Comparison of ENCODE assay signal across 1 cellular context in genomic region chr2:227884511-227884947, GRCh38.
TF ChIP-seq lines count a peak whose summit lies in the region.

No MANE protein-coding gene starts in this region.

TF ChIP-seq in HepG2, 621 proteins besides CTCF, POLR2A, EP300 and RAD21 (continued from another document and continues in another):
- TF ChIP-seq ZNF280B (CRISPR knock-in tag; IDR thresholded peaks at IDR 0.05; ENCODE audit: borderline replicate concordance) (peak; percentile 66; the same call in 1 of the 2 replicates), ZNF616 (CRISPR knock-in tag; IDR thresholded peaks at IDR 0.05; ENCODE audit: low read depth) (0 out of 2 replicates have a peak, but pooled peaks have one; percentile 65), PHF21A (CRISPR knock-in tag; IDR thresholded peaks at IDR 0.05) (no peak), ETS1 (CRISPR knock-in tag; IDR thresholded peaks at IDR 0.05) (no peak), ZNF710 (CRISPR knock-in tag; IDR thresholded peaks at IDR 0.05; ENCODE audit: borderline replicate concordance) (peak; percentile 37; the same call in 1 of the 2 replicates), TEAD3 (CRISPR knock-in tag; optimal IDR thresholded peaks at IDR 0.05; ENCODE audit: borderline replicate concordance) (peak; percentile 79), JARID2 (CRISPR knock-in tag; IDR thresholded peaks at IDR 0.05; ENCODE audit: insufficient replicate concordance) (peak; percentile 66), MED1 (CRISPR knock-in tag; IDR thresholded peaks at IDR 0.05) (peak; percentile 53), ZNF136 (CRISPR knock-in tag; IDR thresholded peaks at IDR 0.05; ENCODE audit: low read depth) (0 out of 2 replicates have a peak, but pooled peaks have one; percentile 54), ZNF883 (CRISPR knock-in tag; IDR thresholded peaks at IDR 0.05; ENCODE audit: not compliant biosample characterization) (peak; percentile 58), FOSL2 (CRISPR knock-in tag; IDR thresholded peaks at IDR 0.05) (peak; percentile 71), XRCC5 (optimal IDR thresholded peaks at IDR 0.05; ENCODE audit: low read length) (peak; percentile 99), ZZZ3 (CRISPR knock-in tag; IDR thresholded peaks at IDR 0.05; ENCODE audit: borderline replicate concordance) (no peak), TAF15 (IDR thresholded peaks at IDR 0.05; ENCODE audit: low read depth, low read length, poor library complexity, severe bottlenecking) (no peak), SPEN (CRISPR knock-in tag; IDR thresholded peaks at IDR 0.05; ENCODE audit: low read depth) (0 out of 2 replicates have a peak, but pooled peaks have one; percentile 27), SMAD1 (CRISPR knock-in tag; IDR thresholded peaks at IDR 0.05; ENCODE audit: borderline replicate concordance, low read depth) (peak; percentile 40; the same call in 1 of the 2 replicates), THAP9 (CRISPR knock-in tag; IDR thresholded peaks at IDR 0.05; ENCODE audit: borderline replicate concordance) (peak; percentile 43; the same call in 1 of the 2 replicates), SAP130 (CRISPR knock-in tag; IDR thresholded peaks at IDR 0.05; ENCODE audit: low read depth) (peak; percentile 46; the same call in 1 of the 2 replicates), ZSCAN5A (CRISPR knock-in tag; IDR thresholded peaks at IDR 0.05; ENCODE audit: borderline replicate concordance) (0 out of 2 replicates have a peak, but pooled peaks have one; percentile 28), CREB1 (IDR thresholded peaks at IDR 0.05) (no peak), CREB1 (CRISPR knock-in tag; IDR thresholded peaks at IDR 0.05) (no peak), SOX13 (IDR thresholded peaks at IDR 0.05) (no peak), SOX13 (CRISPR knock-in tag; conservative IDR thresholded peaks at IDR 0.05 in 1 of 2, IDR thresholded peaks at IDR 0.05 in 1 of 2) (peak in 1 of 2 experiments; percentile 46; a peak in 1 of 4 replicates), FOXC1 (CRISPR knock-in tag; IDR thresholded peaks at IDR 0.05; ENCODE audit: borderline replicate concordance) (no peak), ZNF737 (CRISPR knock-in tag; IDR thresholded peaks at IDR 0.05; ENCODE audit: borderline replicate concordance) (no peak), ZNF18 (CRISPR knock-in tag; IDR thresholded peaks at IDR 0.05; ENCODE audit: insufficient replicate concordance) (no peak), ZBTB33 (CRISPR knock-in tag; IDR thresholded peaks at IDR 0.05) (0 out of 2 replicates have a peak, but pooled peaks have one; percentile 33)
- TF ChIP-seq, protein P1, sequence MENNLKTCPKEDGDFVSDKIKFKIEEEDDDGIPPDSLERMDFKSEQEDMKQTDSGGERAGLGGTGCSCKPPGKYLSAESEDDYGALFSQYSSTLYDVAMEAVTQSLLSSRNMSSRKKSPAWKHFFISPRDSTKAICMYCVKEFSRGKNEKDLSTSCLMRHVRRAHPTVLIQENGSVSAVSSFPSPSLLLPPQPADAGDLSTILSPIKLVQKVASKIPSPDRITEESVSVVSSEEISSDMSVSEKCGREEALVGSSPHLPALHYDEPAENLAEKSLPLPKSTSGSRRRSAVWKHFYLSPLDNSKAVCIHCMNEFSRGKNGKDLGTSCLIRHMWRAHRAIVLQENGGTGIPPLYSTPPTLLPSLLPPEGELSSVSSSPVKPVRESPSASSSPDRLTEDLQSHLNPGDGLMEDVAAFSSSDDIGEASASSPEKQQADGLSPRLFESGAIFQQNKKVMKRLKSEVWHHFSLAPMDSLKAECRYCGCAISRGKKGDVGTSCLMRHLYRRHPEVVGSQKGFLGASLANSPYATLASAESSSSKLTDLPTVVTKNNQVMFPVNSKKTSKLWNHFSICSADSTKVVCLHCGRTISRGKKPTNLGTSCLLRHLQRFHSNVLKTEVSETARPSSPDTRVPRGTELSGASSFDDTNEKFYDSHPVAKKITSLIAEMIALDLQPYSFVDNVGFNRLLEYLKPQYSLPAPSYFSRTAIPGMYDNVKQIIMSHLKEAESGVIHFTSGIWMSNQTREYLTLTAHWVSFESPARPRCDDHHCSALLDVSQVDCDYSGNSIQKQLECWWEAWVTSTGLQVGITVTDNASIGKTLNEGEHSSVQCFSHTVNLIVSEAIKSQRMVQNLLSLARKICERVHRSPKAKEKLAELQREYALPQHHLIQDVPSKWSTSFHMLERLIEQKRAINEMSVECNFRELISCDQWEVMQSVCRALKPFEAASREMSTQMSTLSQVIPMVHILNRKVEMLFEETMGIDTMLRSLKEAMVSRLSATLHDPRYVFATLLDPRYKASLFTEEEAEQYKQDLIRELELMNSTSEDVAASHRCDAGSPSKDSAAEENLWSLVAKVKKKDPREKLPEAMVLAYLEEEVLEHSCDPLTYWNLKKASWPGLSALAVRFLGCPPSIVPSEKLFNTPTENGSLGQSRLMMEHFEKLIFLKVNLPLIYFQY (CRISPR knock-in tag; IDR thresholded peaks at IDR 0.05; ENCODE audit: borderline replicate concordance): peak; percentile 32; the same call in 1 of the 2 replicates
- TF ChIP-seq, protein P2, sequence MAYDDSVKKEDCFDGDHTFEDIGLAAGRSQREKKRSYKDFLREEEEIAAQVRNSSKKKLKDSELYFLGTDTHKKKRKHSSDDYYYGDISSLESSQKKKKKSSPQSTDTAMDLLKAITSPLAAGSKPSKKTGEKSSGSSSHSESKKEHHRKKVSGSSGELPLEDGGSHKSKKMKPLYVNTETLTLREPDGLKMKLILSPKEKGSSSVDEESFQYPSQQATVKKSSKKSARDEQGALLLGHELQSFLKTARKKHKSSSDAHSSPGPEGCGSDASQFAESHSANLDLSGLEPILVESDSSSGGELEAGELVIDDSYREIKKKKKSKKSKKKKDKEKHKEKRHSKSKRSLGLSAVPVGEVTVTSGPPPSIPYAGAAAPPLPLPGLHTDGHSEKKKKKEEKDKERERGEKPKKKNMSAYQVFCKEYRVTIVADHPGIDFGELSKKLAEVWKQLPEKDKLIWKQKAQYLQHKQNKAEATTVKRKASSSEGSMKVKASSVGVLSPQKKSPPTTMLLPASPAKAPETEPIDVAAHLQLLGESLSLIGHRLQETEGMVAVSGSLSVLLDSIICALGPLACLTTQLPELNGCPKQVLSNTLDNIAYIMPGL (CRISPR knock-in tag; IDR thresholded peaks at IDR 0.05; ENCODE audit: borderline replicate concordance in 1 of 2, low read depth in 1 of 2): peak; percentile 76 to 91; a peak in 3 of 4 replicates
- TF ChIP-seq, protein P3, sequence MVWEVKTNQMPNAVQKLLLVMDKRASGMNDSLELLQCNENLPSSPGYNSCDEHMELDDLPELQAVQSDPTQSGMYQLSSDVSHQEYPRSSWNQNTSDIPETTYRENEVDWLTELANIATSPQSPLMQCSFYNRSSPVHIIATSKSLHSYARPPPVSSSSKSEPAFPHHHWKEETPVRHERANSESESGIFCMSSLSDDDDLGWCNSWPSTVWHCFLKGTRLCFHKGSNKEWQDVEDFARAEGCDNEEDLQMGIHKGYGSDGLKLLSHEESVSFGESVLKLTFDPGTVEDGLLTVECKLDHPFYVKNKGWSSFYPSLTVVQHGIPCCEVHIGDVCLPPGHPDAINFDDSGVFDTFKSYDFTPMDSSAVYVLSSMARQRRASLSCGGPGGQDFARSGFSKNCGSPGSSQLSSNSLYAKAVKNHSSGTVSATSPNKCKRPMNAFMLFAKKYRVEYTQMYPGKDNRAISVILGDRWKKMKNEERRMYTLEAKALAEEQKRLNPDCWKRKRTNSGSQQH (CRISPR knock-in tag; IDR thresholded peaks at IDR 0.05; ENCODE audit: low read depth): no peak
